ENCODE assay signal across 8 cellular contexts in genomic region chr2:38383731-38384130, GRCh38. TPM values are rescaled to one million over a fixed set of nuclear protein-coding genes. Genes with fewer than 3 reads are reported as not detected.
DNase-seq lines count a peak whose midpoint lies in the region; ATAC-seq and TF ChIP-seq lines count a peak whose summit lies in the region.
"Not testable (repeated sequence)": the region's sequence is repeated elsewhere in the genome, so short reads cannot be mapped to it uniquely, and the experiment has no call there.

No MANE protein-coding gene starts in this region.

- not testable (repeated sequence) for H3K4me3 ChIP-seq in LNCaP clone FGC (ENCODE audit: low read depth, low read length); choroid plexus epithelial cell (ENCODE audit: low read depth, low read length); gastroesophageal sphincter; mucosa of descending colon; sigmoid colon; tibial artery

- TF ChIP-seq CTCF in LNCaP clone FGC (IDR thresholded peaks at IDR 0.05; ENCODE audit: control insufficient read depth, extremely low read depth, insufficient read depth); choroid plexus epithelial cell (conservative IDR thresholded peaks at IDR 0.05; ENCODE audit: low read depth, low read length); gastroesophageal sphincter (IDR thresholded peaks at IDR 0.05); mucosa of descending colon (IDR thresholded peaks at IDR 0.05); sigmoid colon (IDR thresholded peaks at IDR 0.05); tibial artery (IDR thresholded peaks at IDR 0.05): not testable (repeated sequence)

- not testable (repeated sequence) for TF ChIP-seq EP300 in gastroesophageal sphincter (IDR thresholded peaks at IDR 0.05); sigmoid colon (IDR thresholded peaks at IDR 0.05)

- H3K27ac ChIP-seq in gastroesophageal sphincter (peak overlapping the region in 3 of 4 donors; percentile 42 to 59 (median 59)), sigmoid colon (peak overlapping the region; percentile 14 to 63 (median 49)), tibial artery (peak overlapping the region; percentile 36 to 42)

- intact Hi-C loops in mucosa of descending colon (cut with DNase I, micrococcal nuclease); sigmoid colon (cut with DNase I): not testable (repeated sequence)
- intact Hi-C loops in tibial artery (cut with DNase I; ENCODE audit: low total_unique reads), result loop anchor here (10.0 kb wide), 1 partner anchor 51 kb away; no protein-coding TSS in a partner anchor

- TF ChIP-seq POLR2A in gastroesophageal sphincter (IDR thresholded peaks at IDR 0.05); sigmoid colon (IDR thresholded peaks at IDR 0.05): not testable (repeated sequence)

- DNase-seq in LNCaP clone FGC (ENCODE audit: low read depth), result peak; percentile 35
- DNase-seq in SW480 (ENCODE audit: low spot score), result peak; percentile 86
- DNase-seq in astrocyte of the hippocampus (ENCODE audit: low read depth, low spot score), result peak; percentile 81
- peak; percentile 73 for DNase-seq in choroid plexus epithelial cell (ENCODE audit: low read depth)
- not testable (repeated sequence) for DNase-seq in mucosa of descending colon, sigmoid colon, tibial artery

- H3K4me1 ChIP-seq in gastroesophageal sphincter, result peaks cover 0 to 25% (median 0%) of the 10 kb centered on the region in 3 donors
- H3K4me1 ChIP-seq in mucosa of descending colon (ENCODE audit: low read depth), result not testable (repeated sequence)
- peaks cover 0 to 17% (median 9%) of the 10 kb centered on the region in 4 donors for H3K4me1 ChIP-seq in sigmoid colon
- H3K4me1 ChIP-seq in tibial artery, result peaks cover 0 to 16% (median 10%) of the 10 kb centered on the region in 4 donors

- not testable (repeated sequence) for H3K36me3 ChIP-seq in gastroesophageal sphincter; mucosa of descending colon (ENCODE audit: low read depth); sigmoid colon; tibial artery

- not testable (repeated sequence) for H3K9me3 ChIP-seq in gastroesophageal sphincter, mucosa of descending colon, sigmoid colon, tibial artery

- WGBS in gastroesophageal sphincter (ENCODE audit: low coverage in 1 of 2), 2 donors, result 65 to 66% methylated on average over 6 of the region's 6 CpGs
- 45 to 74% methylated on average over 6 of the region's 6 CpGs for WGBS in sigmoid colon, 2 donors

- ATAC-seq in gastroesophageal sphincter, result not testable (repeated sequence)
- peak; percentile 39 for ATAC-seq in mucosa of descending colon

- not testable (repeated sequence) for H3K27me3 ChIP-seq in gastroesophageal sphincter, sigmoid colon, tibial artery

RNA-seq across cellular contexts. Expression of gene ATL2, which starts 6.7 kb away (rescaled TPM):
- total RNA-seq in gastroesophageal sphincter (100 to 1,000 TPM; 206 to 329 (median 253) TPM), mucosa of descending colon (100 to 1,000 TPM in 1 of 3 donors, 10 to 100 TPM in 2; 49.3 to 166 (median 53.5) TPM), sigmoid colon (100 to 1,000 TPM; 176 to 271 (median 205) TPM)
- 10 to 100 TPM; 12.7 to 26.0 (median 15.0) TPM for polyA plus RNA-seq in sigmoid colon
